31 cellular contexts compared by ENCODE assay signal in the genomic region with DNA sequence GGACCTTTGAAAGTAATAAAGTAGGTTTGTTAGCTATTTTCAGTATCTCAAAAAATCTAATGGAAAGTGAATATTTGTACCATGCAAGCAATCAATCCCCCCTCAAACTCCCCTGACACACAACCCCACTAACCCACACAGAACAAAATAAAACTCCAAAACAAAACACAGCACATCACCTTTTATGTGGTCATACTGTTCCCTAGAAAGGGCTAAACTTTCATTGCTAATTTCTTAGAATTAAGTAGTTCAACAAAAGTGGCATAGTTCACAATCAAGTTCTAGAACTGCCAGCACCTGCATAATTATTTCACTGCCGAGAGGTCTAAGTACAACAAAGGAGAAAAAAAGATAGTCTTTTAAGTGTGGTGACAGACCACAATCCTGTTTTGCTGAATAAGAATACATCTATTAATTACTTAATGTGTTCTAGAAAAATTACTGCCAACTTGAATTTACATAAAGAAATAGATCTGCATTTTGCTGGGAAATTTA.
"Had no signal": no experiment of that assay in that cellular context is flagged by ENCODE, and none has a peak within 500 bp of the region (broad histone marks: within the 10 kb centered on the region; RNA-seq: fewer than 3 reads in every experiment).

No MANE protein-coding gene starts in this region.

- H3K27ac Mint-ChIP-seq: activated CD4-positive, alpha-beta memory T cell treated with anti-CD3 and anti-CD28 coated beads, Interleukin-2, amount 10 ng/mL, durations not matched to agents 7 days and 5 days; activated CD4-positive, alpha-beta T cell treated with anti-CD3 and anti-CD28 coated beads for 36 hours; activated T-helper 2 cell treated with anti-CD3 and anti-CD28 coated beads, Interferon-gamma antibody, Interleukin-2, Interleukin-4, amounts not matched to agents 10 μg/mL and 5 μg/mL and 100 μg/mL, durations not matched to agents 14 hours and 24 hours and 36 hours; T-helper 1 cell treated with Interleukin-12 subunit alpha and Interleukin-12 subunit beta and Interleukin-4 antibody, amounts not matched to agents 30 μg/mL and 1 μg/mL, for 36 hours; WTC11 had no signal

- H3K27me3 Mint-ChIP-seq: activated CD4-positive, alpha-beta memory T cell treated with anti-CD3 and anti-CD28 coated beads, Interleukin-2, amount 10 ng/mL, durations not matched to agents 7 days and 5 days; activated CD4-positive, alpha-beta T cell treated with anti-CD3 and anti-CD28 coated beads for 36 hours had no signal

- H3K36me3 Mint-ChIP-seq: WTC11 had no signal

- H3K27ac ChIP-seq: ascending aorta, body of pancreas, Peyer's patch, RWPE1, SJCRH30 had no signal

- FAIRE-seq: bronchial epithelial cell had no signal

- ATAC-seq: activated CD4-positive, alpha-beta T cell treated with anti-CD3 and anti-CD28 coated beads for 36 hours; activated T-cell treated with anti-CD3 and anti-CD28 coated beads, Interleukin-2, amount 50 U/mL, for 72 hours; body of pancreas; WTC11 had no signal

- H3K4me2 ChIP-seq: SK-N-SH had no signal

- H3K4me3 Mint-ChIP-seq: activated CD4-positive, alpha-beta memory T cell treated with anti-CD3 and anti-CD28 coated beads, Interleukin-2, amount 10 ng/mL, durations not matched to agents 7 days and 5 days; activated CD4-positive, alpha-beta T cell treated with anti-CD3 and anti-CD28 coated beads for 36 hours; activated T-cell treated with anti-CD3 and anti-CD28 coated beads, Interleukin-2, amount 50 U/mL, for 72 hours; T-helper 1 cell treated with Interleukin-12 subunit alpha and Interleukin-12 subunit beta and Interleukin-4 antibody, amounts not matched to agents 30 μg/mL and 1 μg/mL, for 36 hours; WTC11 had no signal

- H3K27me3 ChIP-seq: ascending aorta, body of pancreas, Peyer's patch, SJCRH30 had no signal

- H3K4me1 ChIP-seq: ascending aorta, body of pancreas, Peyer's patch, SJCRH30 had no signal

- H3K9ac ChIP-seq: SK-N-SH had no signal

- H3K9me3 Mint-ChIP-seq: activated CD4-positive, alpha-beta memory T cell treated with anti-CD3 and anti-CD28 coated beads, Interleukin-2, amount 10 ng/mL, durations not matched to agents 7 days and 5 days; activated T-cell treated with anti-CD3 and anti-CD28 coated beads, Interleukin-2, amount 50 U/mL, for 72 hours; activated T-helper 2 cell treated with anti-CD3 and anti-CD28 coated beads, Interferon-gamma antibody, Interleukin-2, Interleukin-4, amounts not matched to agents 10 μg/mL and 5 μg/mL and 100 μg/mL, durations not matched to agents 14 hours and 24 hours and 36 hours; T-helper 1 cell treated with Interleukin-12 subunit alpha and Interleukin-12 subunit beta and Interleukin-4 antibody, amounts not matched to agents 30 μg/mL and 1 μg/mL, for 36 hours; WTC11 had no signal

- H3K9me3 ChIP-seq: ascending aorta, body of pancreas, Peyer's patch, SJCRH30, SK-N-SH had no signal

- H3K9me2 ChIP-seq: SK-N-SH had no signal

- H3K36me3 ChIP-seq: ascending aorta, Peyer's patch, SJCRH30 had no signal

- H3K4me3 ChIP-seq: ascending aorta, body of pancreas, Peyer's patch, SJCRH30 had no signal

- DNase-seq: activated CD4-positive, alpha-beta memory T cell treated with anti-CD3 and anti-CD28 coated beads, Interleukin-2, amount 10 ng/mL, durations not matched to agents 7 days and 5 days; activated CD4-positive, alpha-beta T cell treated with anti-CD3 and anti-CD28 coated beads for 36 hours; activated CD4-positive, alpha-beta T cell treated with anti-CD3 and anti-CD28 coated beads, Interleukin-2, amount 50 U/mL, for 1 hour; activated gamma-delta T cell treated with Interleukin-2 at 50 U/mL for 16 hours; activated naive CD4-positive, alpha-beta T cell treated with anti-CD3 and anti-CD28 coated beads, Interleukin-2, amount 50 U/mL, for 16 hours; activated T-cell treated with anti-CD3 and anti-CD28 coated beads, Interleukin-2, amount 50 U/mL, for 72 hours; amniotic stem cell; body of pancreas; central memory CD4-positive, alpha-beta T cell; Karpas-422; MM.1S; NCI-H1105; NCI-H1436; NCI-H1694 treated with DMSO at 0.1 percent for 48 hours; NCI-H2081; NCI-H510A treated with DMSO at 0.1 percent for 48 hours; NCI-H69; NK-92 treated with Interleukin-12 subunit alpha and Interleukin-12 subunit beta, amount 100 ng/mL, for 24 hours; OCI-M1; Peyer's patch; Right ventricle myocardium superior; SJCRH30; SK-N-SH; SW 1271; T-helper 9 cell had no signal
